ENCODE assay signal across 9 cellular contexts in genomic region chr19:9936151-9937000, GRCh38. TPM values are rescaled to one million over a fixed set of nuclear protein-coding genes. Genes with fewer than 3 reads are reported as not detected.
DNase-seq lines count a peak whose midpoint lies in the region; ATAC-seq and TF ChIP-seq lines count a peak whose summit lies in the region.
"Had no signal": no experiment of that assay in that cellular context is flagged by ENCODE, and none has a peak within 500 bp of the region (broad histone marks: within the 10 kb centered on the region; RNA-seq: fewer than 3 reads in every experiment).

Gene OLFM2, minus strand, starts transcription at chr19:9936515. Its CDS starts 149 bp downstream, at chr19:9936366.

- peak within 1 kb of the TSS; percentile 84 for H3K9ac ChIP-seq in ES-I3 (ENCODE audit: low read depth, low read length)
- peak within 1 kb of the TSS; percentile 79 for H3K9ac ChIP-seq in neuronal stem cell (ENCODE audit: low read depth, low read length, poor library complexity)
- H3K9ac ChIP-seq: KMS-11 had no signal

- peaks cover 7% of the 10 kb centered on the region for H3K36me3 Mint-ChIP-seq in endothelial cell (ENCODE audit: low read depth, unreplicated experiment)

- peak within 1 kb of the TSS; percentile 92 for H3K4me3 Mint-ChIP-seq in endothelial cell (ENCODE audit: unreplicated experiment)

- peaks cover 3 to 17% (median 15%) of the 10 kb centered on the region in 3 experiments for H3K27me3 ChIP-seq in neuronal stem cell (ENCODE audit: control insufficient read depth in 3 of 3, insufficient read depth in 3 of 3, low read depth in 1 of 3, low read length in 3 of 3)

- peak within 1 kb of the TSS; percentile 92 for H3K18ac ChIP-seq in neuronal stem cell (ENCODE audit: low read length)

- DNase-seq in NCI-H69 (lab: John Stamatoyannopoulos, UW): peak; percentile 48
- peak; percentile 40 for DNase-seq in endothelial cell (ENCODE audit: low spot score)
- peak; percentile 63 for DNase-seq in neuronal stem cell (ENCODE audit: low spot score)
- no peak for DNase-seq in globus pallidus (ENCODE audit: low spot score)
- DNase-seq in AML-193 (lab: John Stamatoyannopoulos, UW): no peak
- no peak for DNase-seq in UCSD-AML1 (lab: John Stamatoyannopoulos, UW; ENCODE audit: unreplicated experiment)

- H2BK5ac ChIP-seq in neuronal stem cell (ENCODE audit: low read length): no peak within 1 kb of the TSS

- H3K4me1 Mint-ChIP-seq in endothelial cell (ENCODE audit: unreplicated experiment): peaks cover 11% of the 10 kb centered on the region

- H3K9me3 ChIP-seq in ES-I3 (ENCODE audit: control insufficient read depth, insufficient read depth, low read length) (no peaks in the 10 kb centered on the region), neuronal stem cell (replicated peaks in 1 of 2; ENCODE audit: control insufficient read depth in 2 of 2, insufficient read depth in 1 of 2, low read depth in 1 of 2, low read length in 2 of 2) (no peaks in the 10 kb centered on the region)

- peak within 1 kb of the TSS; percentile 74 for H2AK5ac ChIP-seq in neuronal stem cell (ENCODE audit: low read depth, low read length)

- H3K4me1 ChIP-seq in ES-I3 (ENCODE audit: insufficient read depth, low read length): peaks cover 5% of the 10 kb centered on the region; the same call in 1 of the 2 replicates
- peaks cover 8 to 11% of the 10 kb centered on the region in 2 donors for H3K4me1 ChIP-seq in neuronal stem cell (ENCODE audit: control insufficient read depth in 2 of 2, insufficient read depth in 1 of 2, low read depth in 1 of 2, low read length in 2 of 2)

- H2BK120ac ChIP-seq in neuronal stem cell (ENCODE audit: low read depth, low read length): no peak within 1 kb of the TSS

- H4K91ac ChIP-seq in neuronal stem cell (ENCODE audit: low read depth, low read length, poor library complexity): no peak within 1 kb of the TSS

- no peak for TF ChIP-seq CTCF in endothelial cell (IDR thresholded peaks at IDR 0.05; ENCODE audit: unreplicated experiment)

- peak within 1 kb of the TSS; percentile 37 for H3K4ac ChIP-seq in neuronal stem cell (ENCODE audit: low read length)

- H3K27ac Mint-ChIP-seq in endothelial cell (ENCODE audit: unreplicated experiment): peak within 1 kb of the TSS; percentile 50

- peak within 1 kb of the TSS; percentile 92 for H2AFZ ChIP-seq in neuronal stem cell (ENCODE audit: low read length)

- peak within 1 kb of the TSS; percentile 62 for H3K23ac ChIP-seq in neuronal stem cell (ENCODE audit: low read depth, low read length, poor library complexity)

- H3K4me3 ChIP-seq in neuronal stem cell (ENCODE audit: low read length in 2 of 2): peak within 1 kb of the TSS; percentile 47 to 82

- H3K9me3 Mint-ChIP-seq in endothelial cell (ENCODE audit: unreplicated experiment): peaks cover under 1% of the 10 kb centered on the region

- peak within 1 kb of the TSS; percentile 92 for H3K4me2 ChIP-seq in neuronal stem cell (ENCODE audit: insufficient read depth, low read length, poor library complexity, severe bottlenecking)
- H3K4me2 ChIP-seq: KMS-11 had no signal

- no peak within 1 kb of the TSS for H3K27ac ChIP-seq in neuronal stem cell (replicated peaks; ENCODE audit: low read length)
- H3K27ac ChIP-seq: KMS-11 had no signal

- peaks cover 22% of the 10 kb centered on the region for H3K27me3 Mint-ChIP-seq in endothelial cell (ENCODE audit: unreplicated experiment)

- WGBS in neuronal stem cell (ENCODE audit: extremely low coverage in 2 of 2, insufficient read length in 2 of 2, insufficient replicate concordance in 1 of 2), 2 donors: no CpG with 5 or more reads among the region's 79 CpGs

- H2BK15ac ChIP-seq in neuronal stem cell (ENCODE audit: low read length): peak within 1 kb of the TSS; percentile 89

- H3K36me3 ChIP-seq in ES-I3 (ENCODE audit: insufficient read depth, low read length) (no peaks in the 10 kb centered on the region), neuronal stem cell (replicated peaks in 1 of 2; ENCODE audit: control insufficient read depth in 2 of 2, insufficient read depth in 2 of 2, low read length in 2 of 2) (no peaks in the 10 kb centered on the region)

- H3K14ac ChIP-seq in neuronal stem cell (ENCODE audit: low read length): peak within 1 kb of the TSS; percentile 61

- H3K79me1 ChIP-seq in neuronal stem cell (ENCODE audit: low read depth, low read length): no peaks in the 10 kb centered on the region

- H2BK12ac ChIP-seq in neuronal stem cell (ENCODE audit: low read length): no peak within 1 kb of the TSS

- peak within 1 kb of the TSS; percentile 54 for H4K8ac ChIP-seq in neuronal stem cell (ENCODE audit: low read depth, low read length)

- ATAC-seq in GM18520 (IDR thresholded peaks at IDR 0.05; ENCODE audit: unreplicated experiment): no peak

RNA-seq across cellular contexts. Expression of gene OLFM2, which starts in this region (rescaled TPM):
- total RNA-seq in endothelial cell (ENCODE audit: unreplicated experiment): 12.0 TPM
- 16.6 TPM for polyA plus RNA-seq in neuronal stem cell (2013, experiment 1 of 2)
- polyA plus RNA-seq in neuronal stem cell (2013, experiment 2 of 2): 17.4 TPM

Comparison
In these comparisons a context has a peak if more than half of its experiments do, and no peak if none do; other contexts are left out.
1. DNase-seq: peak in NCI-H69 (single experiment), endothelial cell (single experiment) and neuronal stem cell (single experiment); none in globus pallidus (single experiment), AML-193 (0 of 2) and UCSD-AML1 (single experiment).